2 cellular contexts compared by ENCODE assay signal in genomic region chr4:168432419-168433146, GRCh38.
TF ChIP-seq lines count a peak whose summit lies in the region.

No MANE protein-coding gene starts in this region.

TF ChIP-seq in neural cell, 6 proteins besides CTCF, POLR2A, EP300 and RAD21 (continued from another document):
- TF ChIP-seq POLR2AphosphoS5 (IDR thresholded peaks at IDR 0.05) (peak; percentile 44), SMC3 (conservative IDR thresholded peaks at IDR 0.05; ENCODE audit: poor library complexity) (no peak)

TF ChIP-seq in SK-N-SH, 30 proteins besides CTCF, POLR2A, EP300 and RAD21 (continued from another document):
- no peak for TF ChIP-seq REST (IDR thresholded peaks at IDR 0.05; ENCODE audit: low read depth, low read length)
- no peak for TF ChIP-seq USF1 (IDR thresholded peaks at IDR 0.05; ENCODE audit: borderline replicate concordance, low read depth)
- no peak for TF ChIP-seq GABPA (IDR thresholded peaks at IDR 0.05; ENCODE audit: low read depth)
